8 cellular contexts compared by ENCODE assay signal in genomic region chr6:31896856-31897611, GRCh38. TPM values are rescaled to one million over a fixed set of nuclear protein-coding genes. Genes with fewer than 3 reads are reported as not detected.
DNase-seq lines count a peak whose midpoint lies in the region; ATAC-seq and TF ChIP-seq lines count a peak whose summit lies in the region.

No MANE protein-coding gene starts in this region.

- H4K20me1 ChIP-seq in DND-41 (ENCODE audit: insufficient read depth, low read length) (peaks cover 3% of the 10 kb centered on the region; the same call in 1 of the 2 replicates), Loucy (ENCODE audit: insufficient read depth, low read length, poor library complexity, severe bottlenecking) (peaks cover 26% of the 10 kb centered on the region)

- H3K4me1 Mint-ChIP-seq in naive B cell, result peaks cover 25 to 35% (median 29%) of the 10 kb centered on the region in 3 donors

- peak overlapping the region; percentile 88 for H3K4me2 ChIP-seq in DND-41 (ENCODE audit: insufficient read depth, low read length)
- peak overlapping the region; percentile 98 for H3K4me2 ChIP-seq in Loucy (ENCODE audit: low read depth, low read length, poor library complexity, severe bottlenecking)

- H3F3A ChIP-seq in Loucy (ENCODE audit: low read depth), result no peaks in the 10 kb centered on the region

- H3K36me3 ChIP-seq in DND-41 (ENCODE audit: insufficient read depth, low read length) (peaks cover 54% of the 10 kb centered on the region), Loucy (ENCODE audit: insufficient read depth, low read length) (peaks cover 20% of the 10 kb centered on the region; the same call in 1 of the 2 replicates)

- H3K27me3 ChIP-seq in DND-41 (ENCODE audit: insufficient read depth, low read length, poor library complexity), result no peaks in the 10 kb centered on the region
- H3K27me3 ChIP-seq in Loucy (ENCODE audit: insufficient read depth, low read length, poor library complexity, severe bottlenecking), result peaks cover 4% of the 10 kb centered on the region

- H3K79me2 ChIP-seq in DND-41 (ENCODE audit: insufficient read depth, low read length) (peaks cover 63% of the 10 kb centered on the region), Loucy (ENCODE audit: insufficient read depth, low read length) (peaks cover 65% of the 10 kb centered on the region)

- H3K9me3 Mint-ChIP-seq in naive B cell, result no peaks in the 10 kb centered on the region

- H3K27ac ChIP-seq in DND-41 (ENCODE audit: low read length) (peak overlapping the region; percentile 81), cingulate gyrus (ENCODE audit: low read depth, low read length) (peak overlapping the region; percentile 89)

- H3K9me2 ChIP-seq in Loucy (replicated peaks; ENCODE audit: low read depth, low read length), result no peaks in the 10 kb centered on the region

- no peaks in the 10 kb centered on the region for H3K27me3 Mint-ChIP-seq in naive B cell

- H2AFZ ChIP-seq in DND-41 (ENCODE audit: low read depth, low read length) (peak overlapping the region; percentile 71), Loucy (ENCODE audit: low read length) (peak overlapping the region; percentile 85; the same call in 1 of the 2 replicates)

- H3K9me3 ChIP-seq in DND-41 (ENCODE audit: insufficient read depth, low read length, severe bottlenecking) (no peaks in the 10 kb centered on the region), Loucy (ENCODE audit: insufficient read depth, low read depth, low read length) (no peaks in the 10 kb centered on the region)

- H3K36me3 Mint-ChIP-seq in naive B cell, result peaks cover 0 to 5% of the 10 kb centered on the region in 2 donors

- H3K4me3 ChIP-seq in DND-41 (ENCODE audit: low read depth in 1 of 2, low read length in 2 of 2), result peak overlapping the region; percentile 70 to 78; a peak in 3 of 4 replicates
- H3K4me3 ChIP-seq in Loucy (ENCODE audit: low read length, poor library complexity, severe bottlenecking), result peak overlapping the region; percentile 79

- peak overlapping the region in 5 of 6 donors; percentile 87 to 95 (median 91) for H3K27ac Mint-ChIP-seq in naive B cell

- peak overlapping the region; percentile 84 to 99 (median 92) for H3K4me3 Mint-ChIP-seq in naive B cell

- no peak for DNase-seq in DND-41
- no peak for DNase-seq in naive B cell
- DNase-seq in pons (ENCODE audit: low spot score), result no peak
- DNase-seq in medulla oblongata (ENCODE audit: extremely low spot score), result no peak

- ATAC-seq in DND-41 (ENCODE audit: insufficient read depth, low read depth) (peak; percentile 8; the same call in 2 of the 3 replicates), naive B cell (ENCODE audit: low read depth in 2 of 2) (no peak), GM21526 (IDR thresholded peaks at IDR 0.05; ENCODE audit: low FRiP score, unreplicated experiment) (no peak), HG02588 (IDR thresholded peaks at IDR 0.05; ENCODE audit: unreplicated experiment) (no peak)

- H3K4me1 ChIP-seq in DND-41 (ENCODE audit: insufficient read depth, low read length) (peaks cover 43% of the 10 kb centered on the region), Loucy (ENCODE audit: insufficient read depth, low read length, poor library complexity, severe bottlenecking) (peaks cover 42% of the 10 kb centered on the region)

- H3K9ac ChIP-seq in DND-41 (ENCODE audit: low read depth, low read length) (peak overlapping the region; percentile 79), Loucy (ENCODE audit: low read depth, low read length, poor library complexity, severe bottlenecking) (peak overlapping the region; percentile 83)

- TF ChIP-seq CTCF in DND-41 (IDR thresholded peaks at IDR 0.05; ENCODE audit: borderline replicate concordance, extremely low read depth, low read length, poor library complexity, severe bottlenecking), result no peak
- no peak for TF ChIP-seq CTCF in Loucy (conservative IDR thresholded peaks at IDR 0.05; ENCODE audit: low read length)

RNA-seq across cellular contexts. Expression of gene EHMT2, which starts 0.5 kb away (rescaled TPM):
- polyA plus RNA-seq in naive B cell (ENCODE audit: low read depth in 6 of 6), result 10 to 100 TPM; 29.9 to 50.7 (median 35.9) TPM

RNA-seq across cellular contexts. Expression of gene ZBTB12, which starts 4.9 kb away (rescaled TPM):
- polyA plus RNA-seq in naive B cell (ENCODE audit: low read depth in 6 of 6), result under 1 TPM in 1 of 6 donors, not detected in 5; 0.20 TPM

RNA-seq across cellular contexts. Expression of gene SLC44A4, which starts 18.2 kb away (rescaled TPM):
- polyA plus RNA-seq in naive B cell (ENCODE audit: low read depth in 6 of 6), result not detected

RNA-seq across cellular contexts. Expression of gene C2, which starts 30.5 kb away (rescaled TPM):
- polyA plus RNA-seq in naive B cell (ENCODE audit: low read depth in 6 of 6), result under 1 TPM in 1 of 6 donors, not detected in 5; 0.31 TPM

RNA-seq across cellular contexts. Expression of gene NEU1, which starts 34.4 kb away (rescaled TPM):
- 10 to 100 TPM; 10.9 to 19.5 (median 18.2) TPM for polyA plus RNA-seq in naive B cell (ENCODE audit: low read depth in 6 of 6)
